ENCODE assay signal across 31 cellular contexts in the genomic region with DNA sequence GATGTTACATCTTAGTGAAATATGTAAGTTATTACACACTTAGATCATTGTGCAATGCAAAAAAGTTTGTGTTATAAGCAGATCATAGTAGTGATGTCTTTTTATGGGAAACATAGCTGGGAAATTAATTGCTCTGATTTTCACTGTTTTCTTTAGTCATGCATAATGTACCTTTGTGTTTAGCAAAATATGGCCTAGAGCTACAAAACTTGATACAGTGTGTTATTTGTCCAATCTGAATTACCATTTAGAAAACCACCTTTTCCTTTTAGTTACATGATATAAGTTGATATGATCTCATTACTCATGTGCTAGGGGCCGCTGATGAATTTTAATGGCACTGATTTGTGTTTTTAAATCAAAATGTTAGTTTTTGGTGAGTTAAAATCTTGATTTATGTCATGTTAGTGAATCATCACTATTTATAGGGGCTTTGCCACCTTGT. TPM values are rescaled to one million over a fixed set of nuclear protein-coding genes. Genes with fewer than 3 reads are reported as not detected.
DNase-seq lines count a peak whose midpoint lies in the region; ATAC-seq and TF ChIP-seq lines count a peak whose summit lies in the region.
"Had no signal": no experiment of that assay in that cellular context is flagged by ENCODE, and none has a peak within 500 bp of the region (broad histone marks: within the 10 kb centered on the region; RNA-seq: fewer than 3 reads in every experiment).

No MANE protein-coding gene starts in this region.

- no peaks in the 10 kb centered on the region for H3K9me2 ChIP-seq in SK-N-SH

- CTCF ChIA-PET in SK-N-SH (lab: Yijun Ruan, JAX): interaction anchor here (0.9 to 1.4 kb wide), 4 partner anchors 78 to 335 kb away, joined by 3 to 6 read pairs (median 4); no protein-coding TSS in a partner anchor

- peaks cover 24% of the 10 kb centered on the region; the same call in 1 of the 2 replicates for H3K27me3 ChIP-seq in SK-N-SH (ENCODE audit: insufficient read depth)
- no peaks in the 10 kb centered on the region for H3K27me3 ChIP-seq in ascending aorta
- no peaks in the 10 kb centered on the region for H3K27me3 ChIP-seq in thoracic aorta (replicated peaks; ENCODE audit: insufficient read depth)
- H3K27me3 ChIP-seq in psoas muscle (ENCODE audit: insufficient read depth in 3 of 3, low read length in 2 of 3): peaks cover 0 to 21% (median 0%) of the 10 kb centered on the region in 3 donors
- H3K27me3 ChIP-seq: Peyer's patch had no signal

- H3K36me3 ChIP-seq in SK-N-SH (replicated peaks in 1 of 2; ENCODE audit: control insufficient read depth in 1 of 2, insufficient read depth in 2 of 2, low read length in 1 of 2) (no peaks in the 10 kb centered on the region), ascending aorta (no peaks in the 10 kb centered on the region), thoracic aorta (no peaks in the 10 kb centered on the region), psoas muscle (ENCODE audit: insufficient read depth in 1 of 2, low read depth in 1 of 2) (no peaks in the 10 kb centered on the region)
- H3K36me3 ChIP-seq: left ventricle myocardium inferior, Peyer's patch, suprapubic skin had no signal

- TF ChIP-seq RAD21 in SK-N-SH (IDR thresholded peaks at IDR 0.05; ENCODE audit: low read length): no peak

- DNase-seq in SK-N-SH: no peak
- no peak for DNase-seq in ascending aorta (ENCODE audit: low spot score in 2 of 2)
- DNase-seq in nephron progenitor cell: no peak
- DNase-seq in thoracic aorta (ENCODE audit: low spot score): no peak
- DNase-seq in ureter (ENCODE audit: low spot score): no peak
- DNase-seq in psoas muscle: no peak
- DNase-seq: 8988T; activated CD4-positive, alpha-beta T cell treated with anti-CD3 and anti-CD28 coated beads for 4 hours; activated CD8-positive, alpha-beta T cell treated with anti-CD3 and anti-CD28 coated beads, Interleukin-2, amount 10 ng/mL, durations not matched to agents 7 days and 5 days; caudate nucleus; CD4-positive, CD25-positive, alpha-beta regulatory T cell; effector memory CD4-positive, alpha-beta T cell; H9; islet precursor cell; KG1; left ventricle myocardium inferior; MM.1S; NCI-H2081 treated with DMSO at 0.1 percent for 48 hours; NCI-H345; occipital lobe; Peyer's patch; retina; SHP77 treated with DMSO at 0.1 percent for 48 hours; stimulated activated naive B cell treated with anti-CD40 and anti-IgM and Interleukin-4, amounts not matched to agents 10 μg/mL and 1 μg/mL and 100 μg/mL, for 72 hours; SW 1271 had no signal

- H3K27ac ChIP-seq in SK-N-SH (ENCODE audit: low read depth in 2 of 2, low read length in 1 of 2): peak overlapping the region in 1 of 2 experiments; percentile 56; a peak in 1 of 4 replicates
- H3K27ac ChIP-seq in ascending aorta: peak overlapping the region; percentile 37 to 85
- H3K27ac ChIP-seq in thoracic aorta: peak overlapping the region in 1 of 2 donors; percentile 47
- no peak overlapping the region for H3K27ac ChIP-seq in psoas muscle
- H3K27ac ChIP-seq: coronary artery, left ventricle myocardium inferior, Peyer's patch, skin epidermis, suprapubic skin had no signal

- H3K4me3 ChIP-seq in SK-N-SH (ENCODE audit: low read depth in 2 of 2, low read length in 1 of 2) (no peak overlapping the region; a peak in 1 of 4 replicates), ascending aorta (peak overlapping the region in 1 of 2 donors; percentile 81), thoracic aorta (peak overlapping the region; percentile 85), psoas muscle (no peak overlapping the region)
- H3K4me3 ChIP-seq: Peyer's patch, skin epidermis, suprapubic skin had no signal

- no peak for TF ChIP-seq EP300 in SK-N-SH (IDR thresholded peaks at IDR 0.05; ENCODE audit: borderline replicate concordance in 1 of 2, low read depth in 1 of 2, low read length in 1 of 2)

- H2AFZ ChIP-seq in SK-N-SH (ENCODE audit: low read depth): no peak overlapping the region

- peaks cover 0 to 18% of the 10 kb centered on the region in 2 experiments; a peak in 2 of 4 replicates for H3K4me1 ChIP-seq in SK-N-SH (ENCODE audit: control insufficient read depth in 1 of 2, insufficient read depth in 2 of 2, low read depth in 1 of 2, low read length in 1 of 2)
- H3K4me1 ChIP-seq in ascending aorta: no peaks in the 10 kb centered on the region
- H3K4me1 ChIP-seq in thoracic aorta (ENCODE audit: control insufficient read depth in 1 of 2, low read depth in 2 of 2): peaks cover 0 to 28% of the 10 kb centered on the region in 2 donors
- H3K4me1 ChIP-seq in psoas muscle: no peaks in the 10 kb centered on the region

- intact Hi-C loops in ascending aorta (cut with DNase I): loop anchor here (5.0 to 10.0 kb wide), 7 partner anchors 68 to 785 kb away; a partner anchor contains a TSS
- intact Hi-C loops in psoas muscle (cut with DNase I): loop anchor here in 1 of 2 donors (10.0 kb wide), 2 partner anchors 245 to 345 kb away; no protein-coding TSS in a partner anchor

- H3K27ac Mint-ChIP-seq in nephron progenitor cell: no peak overlapping the region
- H3K27ac Mint-ChIP-seq: activated CD8-positive, alpha-beta T cell treated with anti-CD3 and anti-CD28 coated beads, Interleukin-2, amount 10 ng/mL, durations not matched to agents 7 days and 5 days; activated naive CD4-positive, alpha-beta T cell treated with anti-CD3 and anti-CD28 coated beads, Interleukin-2, amount 50 U/mL, for 24 hours; CD4-positive, CD25-positive, alpha-beta regulatory T cell; H9; stimulated activated naive B cell treated with anti-CD40 and anti-IgM and Interleukin-4, amounts not matched to agents 10 μg/mL and 1 μg/mL and 100 μg/mL, for 72 hours had no signal

- no peaks in the 10 kb centered on the region for H3K9me3 Mint-ChIP-seq in nephron progenitor cell
- H3K9me3 Mint-ChIP-seq: activated naive CD4-positive, alpha-beta T cell treated with anti-CD3 and anti-CD28 coated beads, Interleukin-2, amount 50 U/mL, for 24 hours; H9 had no signal

- peak overlapping the region; percentile 93 for H3K4me3 Mint-ChIP-seq in nephron progenitor cell
- H3K4me3 Mint-ChIP-seq: activated CD8-positive, alpha-beta T cell treated with anti-CD3 and anti-CD28 coated beads, Interleukin-2, amount 10 ng/mL, durations not matched to agents 7 days and 5 days; activated naive CD4-positive, alpha-beta T cell treated with anti-CD3 and anti-CD28 coated beads, Interleukin-2, amount 50 U/mL, for 24 hours; stimulated activated naive B cell treated with anti-CD40 and anti-IgM and Interleukin-4, amounts not matched to agents 10 μg/mL and 1 μg/mL and 100 μg/mL, for 72 hours had no signal

- H3K4me1 Mint-ChIP-seq in nephron progenitor cell: peaks cover 20% of the 10 kb centered on the region

- TF ChIP-seq CTCF in SK-N-SH (IDR thresholded peaks at IDR 0.05) (no peak), ascending aorta (IDR thresholded peaks at IDR 0.05) (no peak), nephron progenitor cell (IDR thresholded peaks at IDR 0.05) (no peak), thoracic aorta (IDR thresholded peaks at IDR 0.05) (no peak), psoas muscle (IDR thresholded peaks at IDR 0.05) (no peak)

- peaks cover 56% of the 10 kb centered on the region for H3K27me3 Mint-ChIP-seq in nephron progenitor cell (ENCODE audit: low read depth, poor library complexity)

- no peak overlapping the region for H3K4me2 ChIP-seq in SK-N-SH

- POLR2A ChIA-PET in SK-N-SH (lab: Yijun Ruan, JAX): interaction anchor here (1.0 kb wide), 1 partner anchor 107 kb away, joined by 3 read pairs; no protein-coding TSS in a partner anchor

- H3K9me3 ChIP-seq in SK-N-SH (no peaks in the 10 kb centered on the region), ascending aorta (no peaks in the 10 kb centered on the region), thoracic aorta (no peaks in the 10 kb centered on the region), psoas muscle (no peaks in the 10 kb centered on the region)
- H3K9me3 ChIP-seq: left ventricle myocardium inferior, Peyer's patch, suprapubic skin had no signal

- H4K20me1 ChIP-seq in SK-N-SH (ENCODE audit: insufficient read depth): no peaks in the 10 kb centered on the region

- H3K79me2 ChIP-seq in SK-N-SH (ENCODE audit: insufficient read depth): no peaks in the 10 kb centered on the region

- no peaks in the 10 kb centered on the region for H3K36me3 Mint-ChIP-seq in nephron progenitor cell (ENCODE audit: low read depth)
- H3K36me3 Mint-ChIP-seq: activated naive CD4-positive, alpha-beta T cell treated with anti-CD3 and anti-CD28 coated beads, Interleukin-2, amount 50 U/mL, for 24 hours; CD4-positive, CD25-positive, alpha-beta regulatory T cell; stimulated activated naive B cell treated with anti-CD40 and anti-IgM and Interleukin-4, amounts not matched to agents 10 μg/mL and 1 μg/mL and 100 μg/mL, for 72 hours had no signal

- peaks cover 5% of the 10 kb centered on the region for H3F3A ChIP-seq in SK-N-SH (replicated peaks; ENCODE audit: insufficient read depth)

- 88% methylated on average over 1 of the region's 1 CpG for WGBS in SK-N-SH (ENCODE audit: low lambda C conversion rate)
- WGBS in psoas muscle, 3 donors: 89 to 94% (median 93%) methylated on average over 1 of the region's 1 CpG

- no peak overlapping the region for H3K9ac ChIP-seq in SK-N-SH

- ATAC-seq in SK-N-SH treated with all-trans-retinoic acid at 6 μM for 48 hours: no peak
- ATAC-seq in thoracic aorta (ENCODE audit: insufficient number of reproducible peaks, low FRiP score, low read depth): no peak
- no peak for ATAC-seq in HG02610 (IDR thresholded peaks at IDR 0.05; ENCODE audit: unreplicated experiment)
- ATAC-seq in psoas muscle: no peak
- ATAC-seq: activated CD8-positive, alpha-beta T cell treated with anti-CD3 and anti-CD28 coated beads, Interleukin-2, amount 10 ng/mL, durations not matched to agents 7 days and 5 days; stimulated activated naive B cell treated with anti-CD40 and anti-IgM and Interleukin-4, amounts not matched to agents 10 μg/mL and 1 μg/mL and 100 μg/mL, for 72 hours had no signal

TF ChIP-seq in SK-N-SH, 30 proteins besides CTCF, POLR2A, EP300 and RAD21:
- TF ChIP-seq SIN3A (IDR thresholded peaks at IDR 0.05; ENCODE audit: borderline replicate concordance, low read depth, low read length) (no peak), GATA2 (CRISPR knock-in tag; IDR thresholded peaks at IDR 0.05) (peak; percentile 52), RXRA (IDR thresholded peaks at IDR 0.05; ENCODE audit: borderline replicate concordance, low read depth) (no peak), MEF2A (IDR thresholded peaks at IDR 0.05; ENCODE audit: borderline replicate concordance, low read depth) (no peak)

TF ChIP-seq in SK-N-SH treated with all-trans-retinoic acid at 6 μM for 48 hours, 23 proteins besides CTCF, POLR2A, EP300 and RAD21:
- TF ChIP-seq BACH2 (CRISPR knock-in tag; IDR thresholded peaks at IDR 0.05; ENCODE audit: borderline replicate concordance): no peak
- TF ChIP-seq ARNTL (CRISPR knock-in tag; IDR thresholded peaks at IDR 0.05; ENCODE audit: borderline replicate concordance, low read depth): no peak
- TF ChIP-seq ZNF70 (CRISPR knock-in tag; IDR thresholded peaks at IDR 0.05): no peak
- no peak for TF ChIP-seq RARB (CRISPR knock-in tag; IDR thresholded peaks at IDR 0.05)

RNA-seq across cellular contexts. Expression of a gene that starts 2.0 kb away (rescaled TPM):
- polyA plus RNA-seq in SK-N-SH (2012; rRNA removed) (0.16 and 0.26 TPM in 2 replicates), psoas muscle (under 1 TPM; 0.26 to 0.77 (median 0.58) TPM)
- 0.24 and 0.30 TPM in 2 replicates for polyA plus RNA-seq in SK-N-SH (2012; cell fraction: cytosol; rRNA removed)
- polyA plus RNA-seq in SK-N-SH (2012; cell fraction: nucleus; rRNA removed): 0.11 and 0.15 TPM in 2 replicates
- total RNA-seq in ascending aorta (3.8 TPM), thoracic aorta (10 to 100 TPM; 12.9 to 19.5 TPM), ureter (5.3 TPM), psoas muscle (10 to 100 TPM in 1 of 4 donors, 1 to 10 TPM in 3; 1.0 to 13.0 (median 8.1) TPM)
- total RNA-seq: activated CD8-positive, alpha-beta T cell treated with anti-CD3 and anti-CD28 coated beads, Interleukin-2, amount 10 ng/mL, durations not matched to agents 7 days and 5 days; Peyer's patch had no signal
